9 cellular contexts compared by ENCODE assay signal in the genomic region with DNA sequence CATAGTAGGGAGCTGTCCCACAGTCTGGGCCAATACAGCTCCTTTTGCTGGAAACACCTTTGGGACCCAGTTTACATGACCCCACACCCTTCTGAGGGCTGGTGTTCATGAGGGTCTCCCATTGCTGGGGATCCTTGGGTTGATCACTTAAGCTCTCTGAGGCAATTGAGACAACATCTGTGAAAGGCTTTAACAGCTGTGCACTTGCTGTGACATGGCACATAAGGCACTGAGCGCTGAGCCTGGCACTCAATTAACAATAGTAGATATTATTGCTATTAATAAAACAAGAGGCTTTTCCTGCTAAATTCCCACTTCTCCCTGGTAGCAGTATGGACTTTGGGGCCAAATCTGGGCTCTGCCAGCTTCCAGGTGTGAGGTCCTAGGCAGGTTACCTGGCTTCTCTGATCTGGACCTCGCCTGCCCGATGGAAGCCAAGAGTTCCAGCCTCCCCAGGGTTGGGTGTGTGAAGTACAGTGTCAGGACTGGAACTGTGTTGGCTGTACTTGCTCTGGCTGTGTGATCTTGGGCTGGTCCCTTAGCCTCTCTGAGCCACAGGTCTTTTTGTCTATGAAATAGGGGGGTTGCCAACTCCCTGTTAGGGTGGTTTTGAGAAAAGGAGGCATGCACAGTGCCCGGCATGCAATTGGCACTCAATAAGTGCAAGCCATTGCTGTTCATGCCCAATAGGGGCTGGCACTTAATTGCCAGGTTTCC. TPM values are rescaled to one million over a fixed set of nuclear protein-coding genes. Genes with fewer than 3 reads are reported as not detected.
DNase-seq lines count a peak whose midpoint lies in the region; ATAC-seq and TF ChIP-seq lines count a peak whose summit lies in the region.
"Had no signal": no experiment of that assay in that cellular context is flagged by ENCODE, and none has a peak within 500 bp of the region (broad histone marks: within the 10 kb centered on the region; RNA-seq: fewer than 3 reads in every experiment).

No MANE protein-coding gene starts in this region.

- ATAC-seq in WTC11: no peak

- no peak overlapping the region for H2AFZ ChIP-seq in GM23248
- H2AFZ ChIP-seq in SU-DHL-6 (ENCODE audit: low read depth, low read length, severe bottlenecking): no peak overlapping the region

- peaks cover 64% of the 10 kb centered on the region for H3F3A ChIP-seq in GM23248 (ENCODE audit: insufficient read depth)
- peaks cover 17% of the 10 kb centered on the region for H3F3A ChIP-seq in SU-DHL-6 (ENCODE audit: insufficient read depth)

- H3K27me3 ChIP-seq in GM23248 (replicated peaks; ENCODE audit: insufficient read depth) (no peaks in the 10 kb centered on the region), SU-DHL-6 (ENCODE audit: low read length) (no peaks in the 10 kb centered on the region)

- no peaks in the 10 kb centered on the region for H3K36me3 Mint-ChIP-seq in WTC11

- H3K27ac ChIP-seq in GM23248 (peak overlapping the region; percentile 84), SU-DHL-6 (ENCODE audit: low read depth, low read length) (peak overlapping the region; percentile 81), skin epidermis (peak overlapping the region in 19 of 21 experiments; percentile 12 to 95 (median 86))

- H3K9me2 ChIP-seq in GM23248 (ENCODE audit: insufficient read depth) (no peaks in the 10 kb centered on the region), SU-DHL-6 (replicated peaks; ENCODE audit: insufficient read depth, low read length) (no peaks in the 10 kb centered on the region)

- 82% methylated on average over 4 of the region's 4 CpGs for WGBS in GM23248 (ENCODE audit: low coverage in 1 of 2, low lambda C conversion rate in 2 of 2, missing lambda C conversion rate in 2 of 2), 2 experiments

- H3K4me2 ChIP-seq in GM23248 (ENCODE audit: unreplicated experiment) (peak overlapping the region; percentile 84), SU-DHL-6 (ENCODE audit: low read depth, low read length, poor library complexity, severe bottlenecking) (peak overlapping the region; percentile 79)

- H3K27me3 Mint-ChIP-seq in WTC11 (ENCODE audit: low read depth): 0 out of 2 replicates have a peak, but pooled peaks cover 2% of the 10 kb centered on the region

- peak overlapping the region; percentile 64 for H3K9ac ChIP-seq in GM23248
- peak overlapping the region; percentile 92; the same call in 1 of the 2 replicates for H3K9ac ChIP-seq in SU-DHL-6 (ENCODE audit: low read length)

- H3K79me2 ChIP-seq in GM23248 (ENCODE audit: insufficient read depth) (peaks cover 78% of the 10 kb centered on the region), SU-DHL-6 (ENCODE audit: insufficient read depth, low read length) (peaks cover 79% of the 10 kb centered on the region)

- no peaks in the 10 kb centered on the region for H3K9me3 Mint-ChIP-seq in WTC11

- H3K4me3 Mint-ChIP-seq in WTC11: no peak overlapping the region

- peaks cover 60% of the 10 kb centered on the region for H3K4me1 ChIP-seq in GM23248 (ENCODE audit: insufficient read depth)

- H4K20me1 ChIP-seq in GM23248 (ENCODE audit: insufficient read depth) (no peaks in the 10 kb centered on the region), SU-DHL-6 (ENCODE audit: low read depth, low read length) (peaks cover 9% of the 10 kb centered on the region; the same call in 1 of the 2 replicates)

- DNase-seq in GM23248 (peak; percentile 28), fibroblast of pulmonary artery (ENCODE audit: low read depth) (no peak), WTC11 (ENCODE audit: low spot score) (no peak), cerebellum (ENCODE audit: low spot score) (no peak), superior temporal gyrus (ENCODE audit: extremely low spot score) (no peak)
- no peak for DNase-seq in activated CD8-positive, alpha-beta memory T cell treated with anti-CD3 and anti-CD28 coated beads, Interleukin-2, amount 50 U/mL, for 4 hours
- DNase-seq: NCI-H524 treated with DMSO at 0.1 percent for 48 hours had no signal

- CTCF ChIA-PET in WTC11 (lab: Charles Lee): interaction anchor here (0.5 to 2.8 kb wide), 4 partner anchors 12 to 251 kb away, joined by 3 to 14 read pairs (median 7); no protein-coding TSS in a partner anchor

- peaks cover 71% of the 10 kb centered on the region for H3K4me1 Mint-ChIP-seq in WTC11

- in situ Hi-C loops in GM23248 (cut with MboI): no loop called here

- H3K9me3 ChIP-seq in GM23248 (ENCODE audit: low read depth) (no peaks in the 10 kb centered on the region), SU-DHL-6 (ENCODE audit: insufficient read depth, low read length) (no peaks in the 10 kb centered on the region)

- H3K4me3 ChIP-seq in GM23248: peak overlapping the region; percentile 93
- H3K4me3 ChIP-seq in SU-DHL-6 (ENCODE audit: insufficient read depth, low read length, poor library complexity, severe bottlenecking): peak overlapping the region; percentile 20
- peak overlapping the region; percentile 90 for H3K4me3 ChIP-seq in fibroblast of pulmonary artery (replicated peaks; ENCODE audit: low read depth, low read length)
- peak overlapping the region in 4 of 7 experiments; percentile 2 to 77 (median 40) for H3K4me3 ChIP-seq in skin epidermis

- no peaks in the 10 kb centered on the region for H3K36me3 ChIP-seq in GM23248 (ENCODE audit: low read depth)
- no peaks in the 10 kb centered on the region for H3K36me3 ChIP-seq in SU-DHL-6 (ENCODE audit: low read length)

- TF ChIP-seq CTCF in SU-DHL-6 (IDR thresholded peaks at IDR 0.05; ENCODE audit: insufficient read depth, low read length, poor library complexity, severe bottlenecking) (no peak), fibroblast of pulmonary artery (IDR thresholded peaks at IDR 0.05; ENCODE audit: low read length, missing control alignments) (no peak), WTC11 (IDR thresholded peaks at IDR 0.05) (no peak)

- no peak overlapping the region for H3K27ac Mint-ChIP-seq in WTC11

- POLR2A ChIA-PET in WTC11 (lab: Charles Lee): interaction anchor here (1.1 kb wide), 1 partner anchor 37 kb away, joined by 3 read pairs; no protein-coding TSS in a partner anchor

TF ChIP-seq in WTC11, 78 proteins besides CTCF, POLR2A, EP300 and RAD21:
- TF ChIP-seq, protein P1, sequence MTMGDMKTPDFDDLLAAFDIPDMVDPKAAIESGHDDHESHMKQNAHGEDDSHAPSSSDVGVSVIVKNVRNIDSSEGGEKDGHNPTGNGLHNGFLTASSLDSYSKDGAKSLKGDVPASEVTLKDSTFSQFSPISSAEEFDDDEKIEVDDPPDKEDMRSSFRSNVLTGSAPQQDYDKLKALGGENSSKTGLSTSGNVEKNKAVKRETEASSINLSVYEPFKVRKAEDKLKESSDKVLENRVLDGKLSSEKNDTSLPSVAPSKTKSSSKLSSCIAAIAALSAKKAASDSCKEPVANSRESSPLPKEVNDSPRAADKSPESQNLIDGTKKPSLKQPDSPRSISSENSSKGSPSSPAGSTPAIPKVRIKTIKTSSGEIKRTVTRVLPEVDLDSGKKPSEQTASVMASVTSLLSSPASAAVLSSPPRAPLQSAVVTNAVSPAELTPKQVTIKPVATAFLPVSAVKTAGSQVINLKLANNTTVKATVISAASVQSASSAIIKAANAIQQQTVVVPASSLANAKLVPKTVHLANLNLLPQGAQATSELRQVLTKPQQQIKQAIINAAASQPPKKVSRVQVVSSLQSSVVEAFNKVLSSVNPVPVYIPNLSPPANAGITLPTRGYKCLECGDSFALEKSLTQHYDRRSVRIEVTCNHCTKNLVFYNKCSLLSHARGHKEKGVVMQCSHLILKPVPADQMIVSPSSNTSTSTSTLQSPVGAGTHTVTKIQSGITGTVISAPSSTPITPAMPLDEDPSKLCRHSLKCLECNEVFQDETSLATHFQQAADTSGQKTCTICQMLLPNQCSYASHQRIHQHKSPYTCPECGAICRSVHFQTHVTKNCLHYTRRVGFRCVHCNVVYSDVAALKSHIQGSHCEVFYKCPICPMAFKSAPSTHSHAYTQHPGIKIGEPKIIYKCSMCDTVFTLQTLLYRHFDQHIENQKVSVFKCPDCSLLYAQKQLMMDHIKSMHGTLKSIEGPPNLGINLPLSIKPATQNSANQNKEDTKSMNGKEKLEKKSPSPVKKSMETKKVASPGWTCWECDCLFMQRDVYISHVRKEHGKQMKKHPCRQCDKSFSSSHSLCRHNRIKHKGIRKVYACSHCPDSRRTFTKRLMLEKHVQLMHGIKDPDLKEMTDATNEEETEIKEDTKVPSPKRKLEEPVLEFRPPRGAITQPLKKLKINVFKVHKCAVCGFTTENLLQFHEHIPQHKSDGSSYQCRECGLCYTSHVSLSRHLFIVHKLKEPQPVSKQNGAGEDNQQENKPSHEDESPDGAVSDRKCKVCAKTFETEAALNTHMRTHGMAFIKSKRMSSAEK (CRISPR knock-in tag; IDR thresholded peaks at IDR 0.05; ENCODE audit: borderline replicate concordance): no peak
- no peak for TF ChIP-seq ZNF423 (CRISPR knock-in tag; IDR thresholded peaks at IDR 0.05)
- TF ChIP-seq, protein P2, sequence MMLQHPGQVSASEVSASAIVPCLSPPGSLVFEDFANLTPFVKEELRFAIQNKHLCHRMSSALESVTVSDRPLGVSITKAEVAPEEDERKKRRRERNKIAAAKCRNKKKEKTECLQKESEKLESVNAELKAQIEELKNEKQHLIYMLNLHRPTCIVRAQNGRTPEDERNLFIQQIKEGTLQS (CRISPR knock-in tag; conservative IDR thresholded peaks at IDR 0.05): no peak
- TF ChIP-seq TCF7 (CRISPR knock-in tag; IDR thresholded peaks at IDR 0.05; ENCODE audit: low read depth): no peak
- TF ChIP-seq, protein P3, sequence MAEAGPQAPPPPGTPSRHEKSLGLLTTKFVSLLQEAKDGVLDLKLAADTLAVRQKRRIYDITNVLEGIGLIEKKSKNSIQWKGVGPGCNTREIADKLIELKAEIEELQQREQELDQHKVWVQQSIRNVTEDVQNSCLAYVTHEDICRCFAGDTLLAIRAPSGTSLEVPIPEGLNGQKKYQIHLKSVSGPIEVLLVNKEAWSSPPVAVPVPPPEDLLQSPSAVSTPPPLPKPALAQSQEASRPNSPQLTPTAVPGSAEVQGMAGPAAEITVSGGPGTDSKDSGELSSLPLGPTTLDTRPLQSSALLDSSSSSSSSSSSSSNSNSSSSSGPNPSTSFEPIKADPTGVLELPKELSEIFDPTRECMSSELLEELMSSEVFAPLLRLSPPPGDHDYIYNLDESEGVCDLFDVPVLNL (CRISPR knock-in tag; IDR thresholded peaks at IDR 0.05; ENCODE audit: borderline replicate concordance, low read depth): no peak

RNA-seq across cellular contexts. Expression of a gene that starts 3.1 kb away (rescaled TPM):
- 39.1 and 42.8 TPM in 2 replicates for total RNA-seq in GM23248 (2014; rRNA removed; shearing (Covaris generic))
- polyA plus RNA-seq in GM23248 (2016; fragmentation: Nextera tagmentation; extraction: Ambion mirVana): 9.2 and 9.4 TPM in 2 replicates
- 20.5 to 31.8 TPM (median 20.7 TPM) in 3 replicates for total RNA-seq in WTC11 (2021)
- 3.9 TPM for total RNA-seq in cerebellum

RNA-seq across cellular contexts. Expression of a gene that starts 39.9 kb away (rescaled TPM):
- total RNA-seq in GM23248 (2014; rRNA removed; shearing (Covaris generic)): 4.8 and 12.9 TPM in 2 replicates
- polyA plus RNA-seq in GM23248 (2016; fragmentation: Nextera tagmentation; extraction: Ambion mirVana): 6.6 and 7.9 TPM in 2 replicates
- total RNA-seq in WTC11 (2021): 12.4 to 18.6 TPM (median 14.9 TPM) in 3 replicates
- total RNA-seq in cerebellum: 4.4 TPM

Comparison
In these comparisons a context has a peak if more than half of its experiments do, and no peak if none do; other contexts are left out.
1. H3K4me3 ChIP-seq: peak in every context shown above with its lines; median percentile 93 in GM23248; 90 in fibroblast of pulmonary artery; 40 in skin epidermis; 20 in SU-DHL-6.